In genomic region chr10:110446954-110447608, GRCh38 we compare ENCODE assay signal across 9 cellular contexts. TPM values are rescaled to one million over a fixed set of nuclear protein-coding genes. Genes with fewer than 3 reads are reported as not detected.
DNase-seq lines count a peak whose midpoint lies in the region; ATAC-seq and TF ChIP-seq lines count a peak whose summit lies in the region.
"Had no signal": no experiment of that assay in that cellular context is flagged by ENCODE, and none has a peak within 500 bp of the region (broad histone marks: within the 10 kb centered on the region; RNA-seq: fewer than 3 reads in every experiment).

No MANE protein-coding gene starts in this region.

- DNase-seq in AG08395 (ENCODE audit: low spot score) (peak; percentile 92), HPDE6-E6E7 (ENCODE audit: extremely low spot score) (peak; percentile 36), adrenal gland (peak in 5 of 7 donors; percentile 26 to 62 (median 47)), iris pigment epithelial cell (ENCODE audit: low read depth) (peak; percentile 92), RPMI8226 (no peak)
- DNase-seq in activated T-helper 2 cell treated with anti-CD3 and anti-CD28 coated beads, Interferon-gamma antibody, Interleukin-2, Interleukin-4, amounts not matched to agents 10 μg/mL and 5 μg/mL and 100 μg/mL, durations not matched to agents 14 hours and 24 hours and 36 hours (ENCODE audit: low spot score) = no peak

- peaks cover 2% of the 10 kb centered on the region for H3K27me3 Mint-ChIP-seq in activated T-helper 2 cell treated with anti-CD3 and anti-CD28 coated beads, Interferon-gamma antibody, Interleukin-2, Interleukin-4, amounts not matched to agents 10 μg/mL and 5 μg/mL and 100 μg/mL, durations not matched to agents 14 hours and 24 hours and 36 hours (ENCODE audit: low read depth)

- H3K4me3 Mint-ChIP-seq in activated T-helper 2 cell treated with anti-CD3 and anti-CD28 coated beads, Interferon-gamma antibody, Interleukin-2, Interleukin-4, amounts not matched to agents 10 μg/mL and 5 μg/mL and 100 μg/mL, durations not matched to agents 14 hours and 24 hours and 36 hours (ENCODE audit: low read depth) = no peak overlapping the region

- intact Hi-C loops in adrenal gland (cut with DNase I) = no loop called here
- intact Hi-C loops in activated T-helper 2 cell treated with anti-CD3 and anti-CD28 coated beads, Interferon-gamma antibody, Interleukin-2, Interleukin-4, amounts not matched to agents 10 μg/mL and 5 μg/mL and 100 μg/mL, durations not matched to agents 14 hours and 24 hours and 36 hours (cut with micrococcal nuclease) = no loop called here

- peaks cover 20% of the 10 kb centered on the region for H3K4me1 Mint-ChIP-seq in activated T-helper 2 cell treated with anti-CD3 and anti-CD28 coated beads, Interferon-gamma antibody, Interleukin-2, Interleukin-4, amounts not matched to agents 10 μg/mL and 5 μg/mL and 100 μg/mL, durations not matched to agents 14 hours and 24 hours and 36 hours (ENCODE audit: low read depth)

- H3K4me1 ChIP-seq in adrenal gland (replicated peaks in 1 of 2) = peaks cover 0 to 4% of the 10 kb centered on the region in 2 donors

- no peak for TF ChIP-seq POLR2A in adrenal gland (IDR thresholded peaks at IDR 0.05)

- no peak for ATAC-seq in HG02610 (IDR thresholded peaks at IDR 0.05; ENCODE audit: unreplicated experiment)
- ATAC-seq in HG03139 (IDR thresholded peaks at IDR 0.05; ENCODE audit: unreplicated experiment) = no peak

- no peak overlapping the region for H3K27ac ChIP-seq in adrenal gland
- H3K27ac ChIP-seq: VCaP had no signal

- H3K27ac Mint-ChIP-seq in activated T-helper 2 cell treated with anti-CD3 and anti-CD28 coated beads, Interferon-gamma antibody, Interleukin-2, Interleukin-4, amounts not matched to agents 10 μg/mL and 5 μg/mL and 100 μg/mL, durations not matched to agents 14 hours and 24 hours and 36 hours = no peak overlapping the region

- no peaks in the 10 kb centered on the region for H3K36me3 ChIP-seq in adrenal gland (replicated peaks in 1 of 2)

- peaks cover 6% of the 10 kb centered on the region for H3K36me3 Mint-ChIP-seq in activated T-helper 2 cell treated with anti-CD3 and anti-CD28 coated beads, Interferon-gamma antibody, Interleukin-2, Interleukin-4, amounts not matched to agents 10 μg/mL and 5 μg/mL and 100 μg/mL, durations not matched to agents 14 hours and 24 hours and 36 hours (ENCODE audit: low read depth)

- H3K4me3 ChIP-seq in adrenal gland = no peak overlapping the region

- WGBS in adrenal gland, 4 donors = 60 to 75% (median 65%) methylated on average over 4 to 6 of the region's 6 CpGs

- H3K9me3 ChIP-seq in adrenal gland (replicated peaks in 1 of 3) = no peaks in the 10 kb centered on the region

- no peaks in the 10 kb centered on the region for H3K27me3 ChIP-seq in adrenal gland

- peak in 1 of 6 experiments; percentile 7 for TF ChIP-seq CTCF in adrenal gland (IDR thresholded peaks at IDR 0.05)

- peaks cover 7% of the 10 kb centered on the region for H3K9me3 Mint-ChIP-seq in activated T-helper 2 cell treated with anti-CD3 and anti-CD28 coated beads, Interferon-gamma antibody, Interleukin-2, Interleukin-4, amounts not matched to agents 10 μg/mL and 5 μg/mL and 100 μg/mL, durations not matched to agents 14 hours and 24 hours and 36 hours

RNA-seq across cellular contexts. Expression of gene DUSP5, which starts 50.6 kb away (rescaled TPM):
- total RNA-seq in adrenal gland = 10 to 100 TPM; 12.4 to 61.7 (median 17.2) TPM
- 10 to 100 TPM; 11.7 to 33.7 (median 17.2) TPM for polyA plus RNA-seq in adrenal gland
- 84.3 and 86.2 TPM in 2 replicates for total RNA-seq in activated T-helper 2 cell treated with anti-CD3 and anti-CD28 coated beads, Interferon-gamma antibody, Interleukin-2, Interleukin-4, amounts not matched to agents 10 μg/mL and 5 μg/mL and 100 μg/mL, durations not matched to agents 14 hours and 24 hours and 36 hours

Comparison
In these comparisons a context has a peak if more than half of its experiments do, and no peak if none do; other contexts are left out.
1. DNase-seq: peak in AG08395 (single experiment), HPDE6-E6E7 (single experiment), adrenal gland (5 of 7) and iris pigment epithelial cell (single experiment); none in RPMI8226 (single experiment) and activated T-helper 2 cell treated with anti-CD3 and anti-CD28 coated beads, Interferon-gamma antibody, Interleukin-2, Interleukin-4, amounts not matched to agents 10 μg/mL and 5 μg/mL and 100 μg/mL, durations not matched to agents 14 hours and 24 hours and 36 hours (single experiment).